ENCODE assay signal across 8 cellular contexts in genomic region chr20:51022803-51023616, GRCh38. TPM values are rescaled to one million over a fixed set of nuclear protein-coding genes. Genes with fewer than 3 reads are reported as not detected.
DNase-seq lines count a peak whose midpoint lies in the region; ATAC-seq, FAIRE-seq and TF ChIP-seq lines count a peak whose summit lies in the region.

Gene KCNG1 (minus strand): TSS chr20:51023107. CDS start chr20:51010338, 12,769 bp downstream.

- TF ChIP-seq CTCF in bronchial epithelial cell (IDR thresholded peaks at IDR 0.05; ENCODE audit: insufficient read depth, low read length, severe bottlenecking), result no peak

- ATAC-seq in HG03135 (IDR thresholded peaks at IDR 0.05; ENCODE audit: unreplicated experiment) (no peak), HG03108 (IDR thresholded peaks at IDR 0.05; ENCODE audit: unreplicated experiment) (no peak)

- peak; percentile 94 for DNase-seq in DMS 273 (lab: John Stamatoyannopoulos, UW; ENCODE audit: unreplicated experiment)
- peak; percentile 51 for DNase-seq in HS-27A (ENCODE audit: low read depth)
- peak in 3 of 5 experiments; percentile 12 to 58 (median 44) for DNase-seq in T-helper 2 cell
- DNase-seq in bronchial epithelial cell (ENCODE audit: low read depth), result peak; percentile 38
- peak; percentile 75 for DNase-seq in iris pigment epithelial cell (ENCODE audit: low read depth)
- DNase-seq in stimulated activated CD4-positive, alpha-beta T cell treated with anti-CD3 and anti-CD28 coated beads, Interleukin-12 subunit alpha, Interleukin-12 subunit beta, amount 100 ng/mL, for 24 hours (ENCODE audit: low read depth in 2 of 2), result peak; percentile 26 to 67

- peak within 1 kb of the TSS; percentile 69 for H3K4me3 ChIP-seq in bronchial epithelial cell (ENCODE audit: low read depth, low read length)

- H3K36me3 ChIP-seq in bronchial epithelial cell (ENCODE audit: control insufficient read depth, insufficient read depth, low read length), result no peaks in the 10 kb centered on the region

- H3K27me3 ChIP-seq in bronchial epithelial cell (ENCODE audit: control insufficient read depth, insufficient read depth, low read length), result peaks cover 21% of the 10 kb centered on the region

- FAIRE-seq in bronchial epithelial cell (lab: Jason Lieb, UNC), result no peak

RNA-seq across cellular contexts. Expression of gene KCNG1, which starts in this region (rescaled TPM):
- total RNA-seq in bronchial epithelial cell, result 90.6 and 91.1 TPM in 2 replicates

Comparison
In these comparisons a context has a peak if more than half of its experiments do, and no peak if none do; other contexts are left out.
1. DNase-seq: peak in every context shown above with its lines; median percentile 94 in DMS 273; 75 in iris pigment epithelial cell; 51 in HS-27A; 46 in stimulated activated CD4-positive, alpha-beta T cell treated with anti-CD3 and anti-CD28 coated beads, Interleukin-12 subunit alpha, Interleukin-12 subunit beta, amount 100 ng/mL, for 24 hours; 44 in T-helper 2 cell; 38 in bronchial epithelial cell.